ENCODE assay signal across 9 cellular contexts in the genomic region with DNA sequence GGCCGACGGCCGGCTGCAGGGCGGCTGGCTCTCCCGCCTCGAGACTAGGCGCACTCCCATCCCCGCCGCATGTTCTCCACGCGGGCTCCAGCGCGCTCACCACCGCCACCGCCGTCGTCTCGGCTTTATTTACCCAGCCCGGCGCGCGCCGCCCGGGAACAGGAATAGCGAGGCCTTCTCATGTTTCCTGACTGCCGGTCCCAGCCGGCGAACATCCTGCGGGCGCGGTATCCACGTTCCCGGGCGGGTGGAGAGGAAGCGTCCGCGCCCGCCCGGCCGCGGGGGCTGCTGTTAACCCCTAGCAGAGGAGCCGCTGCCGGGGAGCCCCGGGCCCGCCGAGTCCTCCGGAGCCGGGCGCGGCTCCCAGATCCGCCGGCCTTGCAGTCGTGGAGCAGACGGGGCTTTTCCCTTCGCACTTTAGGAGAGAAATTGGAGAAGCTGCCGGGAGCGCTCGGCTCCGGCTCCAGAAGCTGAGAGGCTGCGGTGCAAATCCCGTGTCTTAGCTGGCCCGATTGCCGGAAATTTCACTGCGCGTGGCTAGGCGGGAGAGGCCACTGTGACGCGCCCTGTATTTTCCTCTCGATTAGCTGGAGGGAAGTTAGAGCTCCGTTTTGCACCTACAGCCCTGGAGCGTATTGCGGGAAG. TPM values are rescaled to one million over a fixed set of nuclear protein-coding genes. Genes with fewer than 3 reads are reported as not detected.
DNase-seq lines count a peak whose midpoint lies in the region; ATAC-seq, FAIRE-seq and TF ChIP-seq lines count a peak whose summit lies in the region.
"Had no signal": no experiment of that assay in that cellular context is flagged by ENCODE, and none has a peak within 500 bp of the region (broad histone marks: within the 10 kb centered on the region; RNA-seq: fewer than 3 reads in every experiment).

MKX (minus strand) TSS at position 101 of the 645 bp plus-strand sequence. CDS start 2,404 bp downstream, outside the sequence.

- peak within 1 kb of the TSS; percentile 87 for H3K4me3 Mint-ChIP-seq in CD8-positive, alpha-beta T cell

- H3K36me3 ChIP-seq in CD8-positive, alpha-beta T cell (ENCODE audit: insufficient read depth, low read length) = no peaks in the 10 kb centered on the region
- no peaks in the 10 kb centered on the region for H3K36me3 ChIP-seq in keratinocyte (ENCODE audit: control insufficient read depth in 2 of 2, extremely low read depth in 1 of 2, insufficient read depth in 2 of 2, low read length in 2 of 2)

- ATAC-seq in CD8-positive, alpha-beta T cell = no peak
- ATAC-seq in HG03342 (IDR thresholded peaks at IDR 0.05; ENCODE audit: unreplicated experiment) = no peak

- DNase-seq in CD8-positive, alpha-beta T cell = peak in 3 of 7 experiments; percentile 37 to 55 (median 48)
- DNase-seq in NCI-H2196 (lab: John Stamatoyannopoulos, UW; ENCODE audit: unreplicated experiment) (peak; percentile 73), astrocyte of the hippocampus (ENCODE audit: low read depth, low spot score) (peak; percentile 75), keratinocyte (ENCODE audit: low read depth, low spot score) (no peak), NCI-H2081 (lab: John Stamatoyannopoulos, UW) (no peak), frontal cortex (ENCODE audit: low spot score in 2 of 2) (no peak)
- peak; percentile 12 to 22 for DNase-seq in stimulated activated CD4-positive, alpha-beta T cell treated with anti-CD3 and anti-CD28 coated beads, Interleukin-1b, Interleukin-23, amount 100 ng/mL, for 4 hours (ENCODE audit: low read depth in 2 of 2)

- peaks cover 57% of the 10 kb centered on the region for H3K27me3 ChIP-seq in CD8-positive, alpha-beta T cell (ENCODE audit: insufficient read depth, low read length)
- H3K27me3 ChIP-seq in keratinocyte (ENCODE audit: control insufficient read depth, extremely low read depth, insufficient read depth, low read length) = peaks cover 65% of the 10 kb centered on the region

- no peaks in the 10 kb centered on the region for H3K9me3 ChIP-seq in CD8-positive, alpha-beta T cell (ENCODE audit: low read length)
- H3K9me3 ChIP-seq in keratinocyte (ENCODE audit: control insufficient read depth, low read depth, low read length) = no peaks in the 10 kb centered on the region

- no peaks in the 10 kb centered on the region for H3K79me2 ChIP-seq in keratinocyte (ENCODE audit: control insufficient read depth, insufficient read depth, low read length)

- H3K9me1 ChIP-seq in keratinocyte (ENCODE audit: control insufficient read depth, extremely low read depth, insufficient read depth, low read length) = no peaks in the 10 kb centered on the region

- intact Hi-C loops in CD8-positive, alpha-beta T cell (cut with DNase I, micrococcal nuclease) = loop anchor here in 1 of 2 experiments (10.0 kb wide), 1 partner anchor 789 kb away; the partner anchor contains the start of gene WAC

- TF ChIP-seq CTCF in CD8-positive, alpha-beta T cell (IDR thresholded peaks at IDR 0.05) = no peak
- TF ChIP-seq CTCF in keratinocyte (optimal IDR thresholded peaks at IDR 0.05 in 1 of 3, IDR thresholded peaks at IDR 0.05 in 1 of 3, conservative IDR thresholded peaks at IDR 0.05 in 1 of 3; ENCODE audit: extremely low read depth in 1 of 3, insufficient read depth in 2 of 3, low read length in 3 of 3) = no peak

- H3K4me3 ChIP-seq in CD8-positive, alpha-beta T cell (ENCODE audit: low read depth, low read length) = peak within 1 kb of the TSS; percentile 80
- H3K4me3 ChIP-seq in keratinocyte (ENCODE audit: control insufficient read depth in 2 of 3, extremely low read depth in 1 of 3, insufficient read depth in 2 of 3, low read depth in 1 of 3, low read length in 3 of 3) = peak within 1 kb of the TSS; percentile 18 to 41 (median 40)

- no peak within 1 kb of the TSS for H3K9ac ChIP-seq in keratinocyte (ENCODE audit: control insufficient read depth, extremely low read depth, insufficient read depth, low read length)

- peak within 1 kb of the TSS; percentile 45 for H3K4me2 ChIP-seq in keratinocyte (ENCODE audit: control insufficient read depth, extremely low read depth, insufficient read depth, low read depth, low read length)

- dilution Hi-C loops in keratinocyte (cut with MboI; ENCODE audit: extremely low pct_ligation_motif_present, low sequenced_read_pairs) = no loop called here

- peaks cover 57% of the 10 kb centered on the region for H3K4me1 ChIP-seq in CD8-positive, alpha-beta T cell (ENCODE audit: insufficient read depth, low read length)
- peaks cover 15% of the 10 kb centered on the region for H3K4me1 ChIP-seq in keratinocyte (ENCODE audit: control insufficient read depth, extremely low read depth, insufficient read depth, low read length)

- no peak for FAIRE-seq in keratinocyte (lab: Jason Lieb, UNC)
- FAIRE-seq in frontal cortex (lab: Jason Lieb, UNC) = no peak

- H3K27ac Mint-ChIP-seq in CD8-positive, alpha-beta T cell = no peak within 1 kb of the TSS

- POLR2A ChIA-PET in CD8-positive, alpha-beta T cell (lab: Charles Lee) = no interaction called here

- H3K4me1 Mint-ChIP-seq in CD8-positive, alpha-beta T cell (ENCODE audit: low read depth) = peaks cover 41% of the 10 kb centered on the region

- no peaks in the 10 kb centered on the region for H3K36me3 Mint-ChIP-seq in CD8-positive, alpha-beta T cell

- CTCF ChIA-PET in CD8-positive, alpha-beta T cell (lab: Charles Lee) = interaction anchor here (0.8 to 1.3 kb wide), 2 partner anchors 12 to 435 kb away, joined by 3 read pairs; no protein-coding TSS in a partner anchor

- no peaks in the 10 kb centered on the region for H4K20me1 ChIP-seq in keratinocyte (ENCODE audit: control insufficient read depth, extremely low read depth, insufficient read depth, low read length)

- H3K9me3 Mint-ChIP-seq in CD8-positive, alpha-beta T cell = no peaks in the 10 kb centered on the region

- peaks cover 59% of the 10 kb centered on the region for H3K27me3 Mint-ChIP-seq in CD8-positive, alpha-beta T cell (ENCODE audit: low read depth)

- no peak within 1 kb of the TSS for H3K27ac ChIP-seq in CD8-positive, alpha-beta T cell (ENCODE audit: low read depth, low read length)
- no peak within 1 kb of the TSS for H3K27ac ChIP-seq in keratinocyte (ENCODE audit: control insufficient read depth, insufficient read depth, low read length)

- no peak within 1 kb of the TSS for H2AFZ ChIP-seq in keratinocyte (ENCODE audit: control insufficient read depth, low read length)

RNA-seq across cellular contexts. Expression of gene MKX, which starts in this region (rescaled TPM):
- not detected for total RNA-seq in CD8-positive, alpha-beta T cell
- polyA plus RNA-seq in keratinocyte = 0.01 to 0.08 TPM (median 0.04 TPM) in 3 replicates
- polyA plus RNA-seq in keratinocyte (2011; ENCODE audit: low read depth) = 0.42 TPM
- polyA plus RNA-seq in keratinocyte (2011; cell fraction: cytosol; rRNA removed) = 0.04 and 0.06 TPM in 2 replicates
- 0.20 TPM in 1 of 2 replicates, not detected in the other for polyA plus RNA-seq in keratinocyte (2011; cell fraction: nucleus; rRNA removed)
- 0.08 and 0.23 TPM in 2 replicates for polyA plus RNA-seq in keratinocyte (2012; ENCODE audit: low replicate concordance)
- not detected in 3 replicates for polyA minus RNA-seq in keratinocyte
- polyA minus RNA-seq in keratinocyte (2011; cell fraction: cytosol; rRNA and poly(A)+ RNA removed) = not detected
- polyA minus RNA-seq in keratinocyte (2011; cell fraction: nucleus; rRNA and poly(A)+ RNA removed) = 0.62 TPM in 1 of 2 replicates, not detected in the other
- 1.6 TPM for total RNA-seq in frontal cortex
- total RNA-seq: glomerular endothelial cell had no signal

Comparison
In these comparisons a context has a peak if more than half of its experiments do, and no peak if none do; other contexts are left out.
1. DNase-seq: peak in NCI-H2196 (single experiment), astrocyte of the hippocampus (single experiment) and stimulated activated CD4-positive, alpha-beta T cell treated with anti-CD3 and anti-CD28 coated beads, Interleukin-1b, Interleukin-23, amount 100 ng/mL, for 4 hours (2 of 2); none in keratinocyte (single experiment), NCI-H2081 (0 of 2) and frontal cortex (0 of 2).